ENCODE assay signal across 19 cellular contexts in the genomic region with DNA sequence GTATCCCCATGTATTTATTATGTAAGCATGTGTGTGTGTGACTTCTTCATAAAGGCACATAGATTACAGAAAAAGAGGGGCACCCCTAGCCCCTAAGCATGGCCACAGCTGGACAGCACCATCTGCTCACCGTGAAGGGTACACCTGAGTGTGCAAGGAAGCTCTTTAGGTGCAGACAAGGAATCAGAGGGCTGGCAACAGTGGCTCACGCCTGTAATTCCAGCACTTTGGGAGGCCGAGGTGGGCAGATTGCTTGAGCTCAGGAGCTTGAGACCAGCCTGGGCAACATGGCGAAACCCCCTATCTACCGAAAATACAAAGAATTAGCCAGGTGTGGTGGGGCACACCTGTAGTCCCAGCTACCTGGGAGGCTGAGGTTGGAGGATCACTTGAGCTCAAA.
"Had no signal": no experiment of that assay in that cellular context is flagged by ENCODE, and none has a peak within 500 bp of the region (broad histone marks: within the 10 kb centered on the region; RNA-seq: fewer than 3 reads in every experiment).

No MANE protein-coding gene starts in this region.

- H3K27me3 ChIP-seq: dorsolateral prefrontal cortex, gastrocnemius medialis, hepatocyte, neutrophil, sigmoid colon, tibial nerve, upper lobe of left lung, uterus had no signal

- ATAC-seq: left colon; mucosa of descending colon; right cardiac atrium; stimulated activated naive B cell treated with anti-CD40 and anti-IgM and Interleukin-4, amounts not matched to agents 10 μg/mL and 1 μg/mL and 100 μg/mL, for 72 hours had no signal

- H3K27ac ChIP-seq: dorsolateral prefrontal cortex, hepatocyte, neutrophil, prostate gland, sigmoid colon, thoracic aorta, tibial nerve, upper lobe of left lung had no signal

- H3K4me1 ChIP-seq: prostate gland, upper lobe of left lung had no signal

- H3K4me3 ChIP-seq: dorsolateral prefrontal cortex, gastrocnemius medialis, hepatocyte, mucosa of descending colon, prostate gland, sigmoid colon, thoracic aorta, tibial nerve, upper lobe of left lung, uterus had no signal

- H3K9me3 ChIP-seq: gastrocnemius medialis, mucosa of descending colon, neutrophil, prostate gland, sigmoid colon, thoracic aorta, tibial nerve, upper lobe of left lung, uterus had no signal

- H3K4me2 ChIP-seq: hepatocyte had no signal

- H2AFZ ChIP-seq: hepatocyte had no signal

- H3K36me3 ChIP-seq: uterus had no signal

- DNase-seq: cerebellar nuclear complex; dorsolateral prefrontal cortex; effector CD4-positive, alpha-beta T cell; left colon; mucosa of descending colon; naive B cell; right cardiac atrium; stimulated activated CD4-positive, alpha-beta T cell treated with anti-CD3 and anti-CD28 coated beads, Interleukin-15, amount 100 ng/mL, for 24 hours; stimulated activated CD4-positive, alpha-beta T cell treated with anti-CD3 and anti-CD28 coated beads, Interleukin-2, amount 100 ng/mL, for 48 hours; stimulated activated naive B cell treated with anti-CD40 and anti-IgM and Interleukin-4, amounts not matched to agents 10 μg/mL and 1 μg/mL and 100 μg/mL, for 72 hours had no signal
